1 cellular context compared by ENCODE assay signal in genomic region chr10:48501806-48502771, GRCh38.
TF ChIP-seq lines count a peak whose summit lies in the region.

No MANE protein-coding gene starts in this region.

TF ChIP-seq in IMR-90, 13 proteins besides CTCF, POLR2A, EP300 and RAD21 (continued from another document):
- TF ChIP-seq ELK1 (IDR thresholded peaks at IDR 0.05; ENCODE audit: borderline replicate concordance, low read depth, low read length): no peak
- no peak for TF ChIP-seq RFX5 (IDR thresholded peaks at IDR 0.05; ENCODE audit: low read depth, low read length)
- no peak for TF ChIP-seq BHLHE40 (IDR thresholded peaks at IDR 0.05; ENCODE audit: low read depth, low read length)
- no peak for TF ChIP-seq SMC3 (IDR thresholded peaks at IDR 0.05; ENCODE audit: low read depth, low read length)
